ENCODE assay signal across 1 cellular context in the genomic region with DNA sequence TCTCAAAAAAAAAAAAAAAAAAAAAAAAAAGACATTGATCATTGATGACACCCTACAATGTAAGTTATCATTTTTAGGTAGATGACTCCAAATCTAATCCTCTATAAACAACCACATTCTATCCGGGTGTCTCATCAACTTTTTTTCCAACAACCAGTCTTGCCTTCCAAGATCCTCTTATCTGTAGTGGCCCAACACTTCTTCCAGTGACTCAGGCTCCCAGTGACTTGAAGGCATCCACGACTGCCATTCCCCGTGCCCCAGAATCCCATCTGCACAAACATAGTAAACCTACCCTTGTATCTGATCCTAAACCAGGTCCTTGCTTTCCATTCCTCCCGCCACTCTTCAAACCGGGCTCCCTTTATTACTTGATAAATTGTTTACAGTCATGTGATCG.
TF ChIP-seq lines count a peak whose summit lies in the region.

No MANE protein-coding gene starts in this region.

TF ChIP-seq in IMR-90, 13 proteins besides CTCF, POLR2A, EP300 and RAD21:
- TF ChIP-seq MAFK (IDR thresholded peaks at IDR 0.05; ENCODE audit: low read depth, low read length) (no peak), SMC3 (IDR thresholded peaks at IDR 0.05; ENCODE audit: low read depth, low read length) (no peak), NFE2L2 (IDR thresholded peaks at IDR 0.05; ENCODE audit: low read depth, low read length) (no peak), FOS (IDR thresholded peaks at IDR 0.05; ENCODE audit: low read depth, low read length) (0 out of 2 replicates have a peak, but pooled peaks have one; percentile 18)
- TF ChIP-seq, protein P1, sequence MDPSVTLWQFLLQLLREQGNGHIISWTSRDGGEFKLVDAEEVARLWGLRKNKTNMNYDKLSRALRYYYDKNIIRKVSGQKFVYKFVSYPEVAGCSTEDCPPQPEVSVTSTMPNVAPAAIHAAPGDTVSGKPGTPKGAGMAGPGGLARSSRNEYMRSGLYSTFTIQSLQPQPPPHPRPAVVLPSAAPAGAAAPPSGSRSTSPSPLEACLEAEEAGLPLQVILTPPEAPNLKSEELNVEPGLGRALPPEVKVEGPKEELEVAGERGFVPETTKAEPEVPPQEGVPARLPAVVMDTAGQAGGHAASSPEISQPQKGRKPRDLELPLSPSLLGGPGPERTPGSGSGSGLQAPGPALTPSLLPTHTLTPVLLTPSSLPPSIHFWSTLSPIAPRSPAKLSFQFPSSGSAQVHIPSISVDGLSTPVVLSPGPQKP (IDR thresholded peaks at IDR 0.05; ENCODE audit: borderline replicate concordance, low read depth, low read length) = no peak
